Comparison of ENCODE assay signal across 27 cellular contexts in the genomic region with DNA sequence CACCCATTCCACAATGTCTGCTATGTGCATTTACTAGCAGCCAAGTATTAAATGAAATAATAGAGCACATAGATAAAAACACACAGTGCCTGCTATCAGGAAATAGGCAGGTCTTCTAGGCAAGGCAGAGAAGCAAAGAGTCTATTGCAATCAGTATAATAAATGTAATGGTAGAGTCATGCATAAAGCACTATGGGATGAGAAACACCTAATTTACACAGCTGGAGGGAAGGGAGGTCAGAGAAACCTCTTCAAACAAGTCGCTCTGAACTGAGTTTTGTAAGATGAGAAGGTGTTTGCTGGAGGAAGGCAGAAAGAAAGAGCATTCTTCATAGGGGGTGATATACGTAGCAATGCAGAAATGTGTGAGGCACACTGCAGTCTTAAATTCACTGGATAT.
DNase-seq lines count a peak whose midpoint lies in the region; ATAC-seq, FAIRE-seq and TF ChIP-seq lines count a peak whose summit lies in the region.
"Had no signal": no experiment of that assay in that cellular context is flagged by ENCODE, and none has a peak within 500 bp of the region (broad histone marks: within the 10 kb centered on the region; RNA-seq: fewer than 3 reads in every experiment).

No MANE protein-coding gene starts in this region.

- H2BK20ac ChIP-seq in H1 (ENCODE audit: low read length) = no peak overlapping the region

- FAIRE-seq in H1 (lab: Jason Lieb, UNC) = peak; percentile 55
- FAIRE-seq: GM18507, HTR-8/SVneo had no signal

- WGBS in H1 (ENCODE audit: extremely low coverage in 1 of 2, insufficient coverage in 1 of 2, insufficient read length in 1 of 2, insufficient replicate concordance in 2 of 2, low coverage in 1 of 2, low lambda C conversion rate in 2 of 2, missing lambda C conversion rate in 1 of 2), 2 experiments = 0% methylated on average over 2 of the region's 2 CpGs; no CpG with 5 or more reads in 1 of the 2 experiments
- 23 to 56% methylated on average over 2 of the region's 2 CpGs for WGBS in upper lobe of left lung, 2 donors

- DNase-seq in NCI-H2107 treated with DMSO at 0.1 percent for 48 hours (lab: John Stamatoyannopoulos, UW; ENCODE audit: unreplicated experiment) (peak; percentile 37), NCI-H2107 (lab: John Stamatoyannopoulos, UW) (no peak), NCI-H2227 (lab: John Stamatoyannopoulos, UW; ENCODE audit: unreplicated experiment) (peak; percentile 89), H1 (ENCODE audit: low read depth in 1 of 2, low spot score in 2 of 2) (no peak), nephron progenitor cell (no peak), upper lobe of left lung (no peak), medulla oblongata (ENCODE audit: extremely low spot score) (no peak)
- no peak for DNase-seq in activated T-cell treated with anti-CD3 and anti-CD28 coated beads, Interleukin-2, amount 50 U/mL, for 4 hours
- DNase-seq: BE2C; Calu3; CD8-positive, alpha-beta memory T cell; DMS153; GM23248; HFFc6; KBM-7; MV-4-11; NCI-H1105; NCI-H1436 treated with DMSO at 0.1 percent for 48 hours; NCI-H2029; Right ventricle myocardium superior; RPMI8226 had no signal

- peak overlapping the region; percentile 20 to 24; a peak in 2 of 4 replicates for H3K4me2 ChIP-seq in H1 (ENCODE audit: insufficient read depth in 1 of 2, low read depth in 2 of 2, low read length in 2 of 2)

- H3K79me2 ChIP-seq in H1 (ENCODE audit: control insufficient read depth in 1 of 2, insufficient read depth in 2 of 2, low read length in 2 of 2) = no peaks in the 10 kb centered on the region

- H3K23me2 ChIP-seq in H1 (ENCODE audit: low read depth, low read length) = no peaks in the 10 kb centered on the region

- no peak overlapping the region for H3K14ac ChIP-seq in H1 (ENCODE audit: insufficient read length)

- H2AFZ ChIP-seq in H1 (ENCODE audit: low read length) = no peak overlapping the region
- H2AFZ ChIP-seq: GM23248 had no signal

- no peaks in the 10 kb centered on the region for H3K36me3 ChIP-seq in H1 (ENCODE audit: control insufficient read depth in 2 of 4, insufficient read depth in 4 of 4, low read length in 3 of 4)
- H3K36me3 ChIP-seq in upper lobe of left lung = no peaks in the 10 kb centered on the region
- H3K36me3 ChIP-seq: BE2C, HAP-1, SJSA1 had no signal

- H2BK12ac ChIP-seq in H1 (ENCODE audit: low read depth, low read length) = no peak overlapping the region

- no peak overlapping the region for H4K5ac ChIP-seq in H1 (ENCODE audit: insufficient read length, low read depth, low read length)

- no peak overlapping the region for H2AK5ac ChIP-seq in H1 (ENCODE audit: low read depth, low read length)

- no peak for TF ChIP-seq POLR2A in H1 (IDR thresholded peaks at IDR 0.05; ENCODE audit: control extremely low read depth in 1 of 2, low read depth in 2 of 2, low read length in 2 of 2)
- no peak for TF ChIP-seq POLR2A in upper lobe of left lung (IDR thresholded peaks at IDR 0.05)

- no peaks in the 10 kb centered on the region for H3K36me3 Mint-ChIP-seq in nephron progenitor cell (ENCODE audit: low read depth)
- no peaks in the 10 kb centered on the region for H3K36me3 Mint-ChIP-seq in activated T-cell treated with anti-CD3 and anti-CD28 coated beads, Interleukin-2, amount 50 U/mL, for 4 hours (ENCODE audit: insufficient read depth)
- H3K36me3 Mint-ChIP-seq: CD14-positive monocyte had no signal

- ATAC-seq in activated T-cell treated with anti-CD3 and anti-CD28 coated beads, Interleukin-2, amount 50 U/mL, for 4 hours = no peak
- no peak for ATAC-seq in upper lobe of left lung (ENCODE audit: low FRiP score in 2 of 2)

- no peak overlapping the region for H2BK5ac ChIP-seq in H1 (ENCODE audit: low read depth, low read length)

- H3K27me3 Mint-ChIP-seq in nephron progenitor cell (ENCODE audit: low read depth, poor library complexity) = no peaks in the 10 kb centered on the region
- no peaks in the 10 kb centered on the region for H3K27me3 Mint-ChIP-seq in activated T-cell treated with anti-CD3 and anti-CD28 coated beads, Interleukin-2, amount 50 U/mL, for 4 hours (ENCODE audit: low read depth)

- no peaks in the 10 kb centered on the region for H4K20me1 ChIP-seq in H1 (replicated peaks in 1 of 2; ENCODE audit: control insufficient read depth in 1 of 2, insufficient read depth in 2 of 2, low read length in 2 of 2)

- H3K9me3 Mint-ChIP-seq in nephron progenitor cell = no peaks in the 10 kb centered on the region
- H3K9me3 Mint-ChIP-seq in activated T-cell treated with anti-CD3 and anti-CD28 coated beads, Interleukin-2, amount 50 U/mL, for 4 hours = no peaks in the 10 kb centered on the region
- H3K9me3 Mint-ChIP-seq: CD8-positive, alpha-beta memory T cell had no signal

- H3K27ac ChIP-seq in H1 (ENCODE audit: low read depth, low read length) (no peak overlapping the region), upper lobe of left lung (no peak overlapping the region)
- H3K27ac ChIP-seq: 22Rv1, GM23248, SJSA1 had no signal

- CTCF ChIA-PET in H1 (lab: Charles Lee; ENCODE audit: partially characterized antibody) = interaction anchor here (0.9 kb wide), 1 partner anchor 756 kb away, joined by 3 read pairs; no protein-coding TSS in a partner anchor

- no peak overlapping the region for H2BK15ac ChIP-seq in H1 (ENCODE audit: low read length)

- POLR2A ChIA-PET in H1 (lab: Charles Lee; ENCODE audit: partially characterized antibody) = no interaction called here

- no peak overlapping the region for H3K23ac ChIP-seq in H1 (ENCODE audit: insufficient read length)

- H3K4me3 ChIP-seq in H1 (ENCODE audit: extremely low read depth in 1 of 4, insufficient read depth in 2 of 4, low read depth in 3 of 4, low read length in 4 of 4) = no peak overlapping the region
- no peak overlapping the region for H3K4me3 ChIP-seq in upper lobe of left lung
- H3K4me3 ChIP-seq: GM23248, HAP-1, SJSA1 had no signal

- H3K18ac ChIP-seq in H1 (ENCODE audit: extremely low read depth, low read length) = no peak overlapping the region

- H3K27me3 ChIP-seq in H1 (replicated peaks in 1 of 4; ENCODE audit: control insufficient read depth in 3 of 4, extremely low read depth in 1 of 4, insufficient read depth in 3 of 4, low read length in 3 of 4) (no peaks in the 10 kb centered on the region), upper lobe of left lung (no peaks in the 10 kb centered on the region)
- H3K27me3 ChIP-seq: BE2C, SJSA1 had no signal

- H4K8ac ChIP-seq in H1 (ENCODE audit: extremely low read depth, insufficient read depth, low read length) = no peak overlapping the region

- H3K4ac ChIP-seq in H1 (replicated peaks; ENCODE audit: insufficient read length, low read depth, low read length) = no peak overlapping the region

- no peak for TF ChIP-seq CTCF in H1 (IDR thresholded peaks at IDR 0.05; ENCODE audit: control extremely low read depth in 1 of 3, insufficient read depth in 1 of 3, low read depth in 1 of 3, low read length in 3 of 3)
- no peak for TF ChIP-seq CTCF in nephron progenitor cell (IDR thresholded peaks at IDR 0.05)
- TF ChIP-seq CTCF in upper lobe of left lung (IDR thresholded peaks at IDR 0.05) = no peak

- H3K4me3 Mint-ChIP-seq in nephron progenitor cell = no peak overlapping the region
- H3K4me3 Mint-ChIP-seq in activated T-cell treated with anti-CD3 and anti-CD28 coated beads, Interleukin-2, amount 50 U/mL, for 4 hours = no peak overlapping the region
- H3K4me3 Mint-ChIP-seq: CD14-positive monocyte; CD8-positive, alpha-beta memory T cell; HFFc6 had no signal

- H3K56ac ChIP-seq in H1 (replicated peaks; ENCODE audit: insufficient read length, low read depth, low read length) = no peak overlapping the region

- H2BK120ac ChIP-seq in H1 (replicated peaks; ENCODE audit: low read depth, low read length) = no peak overlapping the region

- no peak overlapping the region for H3K9ac ChIP-seq in H1 (replicated peaks in 1 of 4; ENCODE audit: extremely low read depth in 1 of 4, low read depth in 3 of 4, low read length in 3 of 4)
- H3K9ac ChIP-seq: GM23248 had no signal

- H3K4me1 ChIP-seq in H1 (replicated peaks in 1 of 4; ENCODE audit: control insufficient read depth in 3 of 4, insufficient read depth in 4 of 4, low read length in 3 of 4) = peaks cover 0 to 12% (median 3%) of the 10 kb centered on the region in 4 experiments; a peak in 5 of 7 replicates
- no peaks in the 10 kb centered on the region for H3K4me1 ChIP-seq in upper lobe of left lung
- H3K4me1 ChIP-seq: HAP-1, SJSA1 had no signal

- peak overlapping the region; percentile 35 for H3K27ac Mint-ChIP-seq in nephron progenitor cell
- H3K27ac Mint-ChIP-seq: CD14-positive monocyte, HFFc6 had no signal

- no peak for TF ChIP-seq RAD21 in H1 (IDR thresholded peaks at IDR 0.05 in 1 of 2, conservative IDR thresholded peaks at IDR 0.05 in 1 of 2; ENCODE audit: low read depth in 2 of 2, low read length in 2 of 2)

- no peaks in the 10 kb centered on the region for H3K79me1 ChIP-seq in H1 (ENCODE audit: low read depth, low read length)

- peaks cover 9% of the 10 kb centered on the region for H3K4me1 Mint-ChIP-seq in nephron progenitor cell
- H3K4me1 Mint-ChIP-seq in activated T-cell treated with anti-CD3 and anti-CD28 coated beads, Interleukin-2, amount 50 U/mL, for 4 hours (ENCODE audit: low read depth) = no peaks in the 10 kb centered on the region
- H3K4me1 Mint-ChIP-seq: CD14-positive monocyte; CD8-positive, alpha-beta memory T cell had no signal

- H3K9me3 ChIP-seq in H1 (ENCODE audit: insufficient read depth in 2 of 2, low read depth in 1 of 2, low read length in 1 of 2) = no peaks in the 10 kb centered on the region
- H3K9me3 ChIP-seq in upper lobe of left lung = no peaks in the 10 kb centered on the region
- H3K9me3 ChIP-seq: BE2C, HAP-1, SJSA1 had no signal

- TF ChIP-seq EP300 in H1 (IDR thresholded peaks at IDR 0.05; ENCODE audit: borderline replicate concordance in 1 of 2, low read depth in 2 of 2, low read length in 2 of 2) (no peak), upper lobe of left lung (IDR thresholded peaks at IDR 0.05) (no peak)

- no peak overlapping the region for H4K91ac ChIP-seq in H1 (replicated peaks; ENCODE audit: insufficient read length, low read length)

TF ChIP-seq in H1, 55 proteins besides CTCF, POLR2A, EP300 and RAD21:
- 0 out of 2 replicates have a peak, but pooled peaks have one; percentile 23 for TF ChIP-seq TEAD4 (IDR thresholded peaks at IDR 0.05; ENCODE audit: low read depth, low read length)
- TF ChIP-seq TCF12 (IDR thresholded peaks at IDR 0.05; ENCODE audit: low read depth, low read length) = no peak

Comparison
In these comparisons a context has a peak if more than half of its experiments do, and no peak if none do; other contexts are left out.
1. DNase-seq: peak in NCI-H2107 treated with DMSO at 0.1 percent for 48 hours (single experiment) and NCI-H2227 (single experiment); none in NCI-H2107 (single experiment), H1 (0 of 2), nephron progenitor cell (single experiment), activated T-cell treated with anti-CD3 and anti-CD28 coated beads, Interleukin-2, amount 50 U/mL, for 4 hours (single experiment), upper lobe of left lung (0 of 2) and medulla oblongata (single experiment).